20 cellular contexts compared by ENCODE assay signal in the genomic region with DNA sequence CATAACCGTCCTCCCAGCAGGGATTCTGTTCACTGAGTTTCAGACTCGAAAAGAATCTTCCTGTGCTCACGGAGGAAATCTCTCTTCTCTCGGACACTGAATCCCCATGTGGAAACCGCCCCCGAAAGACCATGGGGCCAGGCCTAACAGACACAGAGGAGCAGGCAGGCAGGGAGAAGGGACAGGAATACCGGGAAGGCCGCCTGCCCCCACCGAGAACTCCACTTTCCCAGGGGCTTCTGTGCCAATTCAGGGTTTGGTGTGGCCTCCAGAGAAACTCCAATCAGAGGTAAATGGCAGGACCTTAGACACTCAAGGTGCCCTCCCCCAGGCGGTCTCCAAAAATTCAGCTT.
DNase-seq lines count a peak whose midpoint lies in the region; ATAC-seq, FAIRE-seq and TF ChIP-seq lines count a peak whose summit lies in the region.
"Had no signal": no experiment of that assay in that cellular context is flagged by ENCODE, and none has a peak within 500 bp of the region (broad histone marks: within the 10 kb centered on the region; RNA-seq: fewer than 3 reads in every experiment).

No MANE protein-coding gene starts in this region.

- no peaks in the 10 kb centered on the region for H3K4me1 ChIP-seq in kidney (ENCODE audit: control insufficient read depth in 1 of 2, insufficient read depth in 1 of 2, low read depth in 1 of 2, low read length in 2 of 2)
- H3K4me1 ChIP-seq in neuronal stem cell (ENCODE audit: control insufficient read depth in 2 of 2, insufficient read depth in 1 of 2, low read depth in 1 of 2, low read length in 2 of 2) = peaks cover 0 to 9% of the 10 kb centered on the region in 2 donors
- H3K4me1 ChIP-seq in spleen = no peaks in the 10 kb centered on the region
- H3K4me1 ChIP-seq: Caco-2 had no signal

- no peak for TF ChIP-seq CTCF in natural killer cell (IDR thresholded peaks at IDR 0.05)
- no peak for TF ChIP-seq CTCF in kidney (IDR thresholded peaks at IDR 0.05; ENCODE audit: borderline replicate concordance, extremely low read depth, insufficient read depth)
- no peak for TF ChIP-seq CTCF in spleen (IDR thresholded peaks at IDR 0.05 in 8 of 11, conservative IDR thresholded peaks at IDR 0.05 in 3 of 11)

- H2BK12ac ChIP-seq in neuronal stem cell (ENCODE audit: low read length) = no peak overlapping the region

- H2BK15ac ChIP-seq in neuronal stem cell (ENCODE audit: low read length) = peak overlapping the region; percentile 14

- H3K4ac ChIP-seq in neuronal stem cell (ENCODE audit: low read length) = no peak overlapping the region

- no peaks in the 10 kb centered on the region for H3K9me3 ChIP-seq in kidney (ENCODE audit: control insufficient read depth in 1 of 2, low read length in 2 of 2)
- H3K9me3 ChIP-seq in neuronal stem cell (replicated peaks in 1 of 2; ENCODE audit: control insufficient read depth in 2 of 2, insufficient read depth in 1 of 2, low read depth in 1 of 2, low read length in 2 of 2) = no peaks in the 10 kb centered on the region
- H3K9me3 ChIP-seq in spleen = no peaks in the 10 kb centered on the region
- H3K9me3 ChIP-seq: Caco-2 had no signal

- H3K23ac ChIP-seq in neuronal stem cell (ENCODE audit: low read depth, low read length, poor library complexity) = no peak overlapping the region

- no peak overlapping the region for H3K4me2 ChIP-seq in neuronal stem cell (ENCODE audit: insufficient read depth, low read length, poor library complexity, severe bottlenecking)

- H3K4me3 ChIP-seq in kidney (ENCODE audit: low read length in 2 of 2) (no peak overlapping the region), neuronal stem cell (ENCODE audit: low read length in 2 of 2) (no peak overlapping the region), spleen (no peak overlapping the region)
- H3K4me3 ChIP-seq: GM12878, K562 had no signal

- H2AFZ ChIP-seq in neuronal stem cell (ENCODE audit: low read length) = no peak overlapping the region

- H3K27ac ChIP-seq in kidney (ENCODE audit: low read depth in 2 of 2, low read length in 2 of 2) (no peak overlapping the region), neuronal stem cell (replicated peaks; ENCODE audit: low read length) (no peak overlapping the region), spleen (no peak overlapping the region)
- H3K27ac ChIP-seq: C4-2B had no signal

- no peak overlapping the region for H2BK5ac ChIP-seq in neuronal stem cell (ENCODE audit: low read length)

- peaks cover 12% of the 10 kb centered on the region in 2 donors for H3K27me3 Mint-ChIP-seq in natural killer cell treated with Interleukin-12 subunit alpha and Interleukin-12 subunit beta and Interleukin-15 and Interleukin-18, amount 100 ng/mL, for 72 hours
- H3K27me3 Mint-ChIP-seq in natural killer cell (ENCODE audit: low read depth in 2 of 2) = peaks cover 7 to 10% of the 10 kb centered on the region in 2 donors

- intact Hi-C loops in natural killer cell (cut with micrococcal nuclease) = no loop called here
- intact Hi-C loops in kidney (cut with DNase I) = no loop called here
- intact Hi-C loops in spleen (cut with DNase I; ENCODE audit: low total_unique reads) = no loop called here

- H3K4me1 Mint-ChIP-seq in natural killer cell treated with Interleukin-12 subunit alpha and Interleukin-12 subunit beta and Interleukin-15 and Interleukin-18, amount 100 ng/mL, for 72 hours (ENCODE audit: low read depth in 2 of 2) = no peaks in the 10 kb centered on the region
- no peaks in the 10 kb centered on the region for H3K4me1 Mint-ChIP-seq in natural killer cell
- H3K4me1 Mint-ChIP-seq: B cell had no signal

- no peak overlapping the region for H3K27ac Mint-ChIP-seq in natural killer cell treated with Interleukin-12 subunit alpha and Interleukin-12 subunit beta and Interleukin-15 and Interleukin-18, amount 100 ng/mL, for 72 hours
- no peak overlapping the region for H3K27ac Mint-ChIP-seq in natural killer cell
- H3K27ac Mint-ChIP-seq: B cell; CD4-positive, alpha-beta T cell had no signal

- FAIRE-seq in kidney (lab: Jason Lieb, UNC) = no peak
- FAIRE-seq: D721Med, GM12878, H1, HTR-8/SVneo, K562 had no signal

- TF ChIP-seq POLR2A in spleen (IDR thresholded peaks at IDR 0.05) = no peak

- ATAC-seq in natural killer cell treated with Interleukin-12 subunit alpha and Interleukin-12 subunit beta and Interleukin-15 and Interleukin-18, amount 100 ng/mL, for 72 hours = no peak
- no peak for ATAC-seq in natural killer cell
- no peak for ATAC-seq in HG03159 (IDR thresholded peaks at IDR 0.05; ENCODE audit: unreplicated experiment)
- ATAC-seq: GM12878, K562 had no signal

- DNase-seq in natural killer cell treated with Interleukin-12 subunit alpha and Interleukin-12 subunit beta and Interleukin-15 and Interleukin-18, amount 100 ng/mL, for 72 hours (ENCODE audit: low spot score) = peak; percentile 28
- no peak for DNase-seq in natural killer cell
- peak; percentile 59 for DNase-seq in kidney
- DNase-seq in neuronal stem cell (ENCODE audit: low spot score) = no peak
- peak; percentile 25 for DNase-seq in spleen
- DNase-seq in NCI-H2171 treated with DMSO at 0.1 percent for 48 hours (lab: John Stamatoyannopoulos, UW) = no peak
- no peak for DNase-seq in DMS53 treated with DMSO at 0.1 percent for 48 hours (lab: John Stamatoyannopoulos, UW; ENCODE audit: unreplicated experiment)
- DNase-seq: Caco-2, DMS79 treated with DMSO at 0.1 percent for 48 hours, H9, IMR-90 had no signal

- H3K9me3 Mint-ChIP-seq in natural killer cell treated with Interleukin-12 subunit alpha and Interleukin-12 subunit beta and Interleukin-15 and Interleukin-18, amount 100 ng/mL, for 72 hours = no peaks in the 10 kb centered on the region
- H3K9me3 Mint-ChIP-seq in natural killer cell = no peaks in the 10 kb centered on the region
- H3K9me3 Mint-ChIP-seq: CD4-positive, alpha-beta T cell; H9 had no signal

- no peak overlapping the region for H2BK120ac ChIP-seq in neuronal stem cell (ENCODE audit: low read depth, low read length)

- H3K27me3 ChIP-seq in neuronal stem cell (ENCODE audit: control insufficient read depth in 3 of 3, insufficient read depth in 3 of 3, low read depth in 1 of 3, low read length in 3 of 3) (peaks cover 0 to 43% (median 0%) of the 10 kb centered on the region in 3 experiments), spleen (replicated peaks in 1 of 7) (peaks cover 0 to 20% (median 0%) of the 10 kb centered on the region in 7 donors)

- no peak overlapping the region for H3K18ac ChIP-seq in neuronal stem cell (ENCODE audit: low read length)

- no peaks in the 10 kb centered on the region for H3K36me3 ChIP-seq in kidney (ENCODE audit: control insufficient read depth in 1 of 2, insufficient read depth in 2 of 2, low read length in 2 of 2)
- H3K36me3 ChIP-seq in neuronal stem cell (replicated peaks in 1 of 2; ENCODE audit: control insufficient read depth in 2 of 2, insufficient read depth in 2 of 2, low read length in 2 of 2) = no peaks in the 10 kb centered on the region
- no peaks in the 10 kb centered on the region for H3K36me3 ChIP-seq in spleen

- H3K9ac ChIP-seq in kidney (ENCODE audit: low read length in 2 of 2) = no peak overlapping the region
- no peak overlapping the region for H3K9ac ChIP-seq in neuronal stem cell (ENCODE audit: low read depth, low read length, poor library complexity)

- H2AK5ac ChIP-seq in neuronal stem cell (ENCODE audit: low read depth, low read length) = no peak overlapping the region

- no peaks in the 10 kb centered on the region for H3K79me1 ChIP-seq in neuronal stem cell (ENCODE audit: low read depth, low read length)

- WGBS in neuronal stem cell (ENCODE audit: extremely low coverage in 2 of 2, insufficient read length in 2 of 2, insufficient replicate concordance in 1 of 2), 2 donors = no CpG with 5 or more reads among the region's 10 CpGs
- whole genome bisulfite sequencing in spleen, 5 donors = 78 to 87% (median 81%) methylated on average over 9 to 10 of the region's 10 CpGs

- H4K91ac ChIP-seq in neuronal stem cell (ENCODE audit: low read depth, low read length, poor library complexity) = no peak overlapping the region

- no peak overlapping the region for H3K14ac ChIP-seq in neuronal stem cell (ENCODE audit: low read length)

- no peak overlapping the region for H3K4me3 Mint-ChIP-seq in natural killer cell treated with Interleukin-12 subunit alpha and Interleukin-12 subunit beta and Interleukin-15 and Interleukin-18, amount 100 ng/mL, for 72 hours
- no peak overlapping the region for H3K4me3 Mint-ChIP-seq in natural killer cell
- H3K4me3 Mint-ChIP-seq: B cell; CD4-positive, alpha-beta T cell; H9 had no signal

- no peaks in the 10 kb centered on the region for H3K36me3 Mint-ChIP-seq in natural killer cell treated with Interleukin-12 subunit alpha and Interleukin-12 subunit beta and Interleukin-15 and Interleukin-18, amount 100 ng/mL, for 72 hours
- H3K36me3 Mint-ChIP-seq in natural killer cell = no peaks in the 10 kb centered on the region

- no peak overlapping the region for H4K8ac ChIP-seq in neuronal stem cell (ENCODE audit: low read depth, low read length)

Comparison
In these comparisons a context has a peak if more than half of its experiments do, and no peak if none do; other contexts are left out.
1. DNase-seq: peak in natural killer cell treated with Interleukin-12 subunit alpha and Interleukin-12 subunit beta and Interleukin-15 and Interleukin-18, amount 100 ng/mL, for 72 hours (single experiment), kidney (single experiment) and spleen (single experiment); none in natural killer cell (single experiment), neuronal stem cell (single experiment), NCI-H2171 treated with DMSO at 0.1 percent for 48 hours (single experiment) and DMS53 treated with DMSO at 0.1 percent for 48 hours (single experiment).